1 cellular context compared by ENCODE assay signal in genomic region chr20:5078399-5078958, GRCh38.
TF ChIP-seq lines count a peak whose summit lies in the region.

No MANE protein-coding gene starts in this region.

TF ChIP-seq in HepG2, 621 proteins besides CTCF, POLR2A, EP300 and RAD21 (continued from another document and continues in another):
- TF ChIP-seq ZNF740 (CRISPR knock-in tag; IDR thresholded peaks at IDR 0.05) (no peak), ZBTB10 (CRISPR knock-in tag; IDR thresholded peaks at IDR 0.05; ENCODE audit: borderline replicate concordance) (no peak), NFIB (CRISPR knock-in tag; IDR thresholded peaks at IDR 0.05; ENCODE audit: borderline replicate concordance) (no peak), GRHL1 (CRISPR knock-in tag; conservative IDR thresholded peaks at IDR 0.05) (no peak), ZNF225 (CRISPR knock-in tag; IDR thresholded peaks at IDR 0.05) (no peak), DNMT3B (CRISPR knock-in tag; conservative IDR thresholded peaks at IDR 0.05) (no peak), ZNF672 (CRISPR knock-in tag; IDR thresholded peaks at IDR 0.05) (no peak), RARG (CRISPR knock-in tag; IDR thresholded peaks at IDR 0.05; ENCODE audit: low read depth) (no peak), ZBTB25 (CRISPR knock-in tag; IDR thresholded peaks at IDR 0.05) (no peak), CERS6 (CRISPR knock-in tag; IDR thresholded peaks at IDR 0.05) (no peak), CEBPZ (IDR thresholded peaks at IDR 0.05; ENCODE audit: low read length) (no peak), MBNL3 (CRISPR knock-in tag; conservative IDR thresholded peaks at IDR 0.05) (no peak), ZNF512 (CRISPR knock-in tag; IDR thresholded peaks at IDR 0.05) (no peak), NR2F6 (IDR thresholded peaks at IDR 0.05) (no peak), NR2F6 (CRISPR knock-in tag; IDR thresholded peaks at IDR 0.05) (no peak), MYC (CRISPR knock-in tag; IDR thresholded peaks at IDR 0.05; ENCODE audit: borderline replicate concordance) (no peak), CAMTA2 (CRISPR knock-in tag; IDR thresholded peaks at IDR 0.05; ENCODE audit: borderline replicate concordance) (no peak), ZNF616 (CRISPR knock-in tag; IDR thresholded peaks at IDR 0.05; ENCODE audit: low read depth) (no peak), ZNF501 (CRISPR knock-in tag; IDR thresholded peaks at IDR 0.05) (peak; percentile 67), MAZ (IDR thresholded peaks at IDR 0.05; ENCODE audit: borderline replicate concordance, low read depth, low read length) (no peak), MAZ (CRISPR knock-in tag; IDR thresholded peaks at IDR 0.05; ENCODE audit: low read depth) (no peak), GMEB1 (CRISPR knock-in tag; IDR thresholded peaks at IDR 0.05; ENCODE audit: borderline replicate concordance) (peak; percentile 11; the same call in 1 of the 2 replicates), ZNF30 (CRISPR knock-in tag; IDR thresholded peaks at IDR 0.05) (no peak), NFATC3 (CRISPR knock-in tag; IDR thresholded peaks at IDR 0.05) (no peak), FLYWCH1 (CRISPR knock-in tag; IDR thresholded peaks at IDR 0.05) (no peak), IKZF4 (CRISPR knock-in tag; IDR thresholded peaks at IDR 0.05; ENCODE audit: borderline replicate concordance, low read depth, not compliant biosample characterization) (no peak), GATAD1 (CRISPR knock-in tag; IDR thresholded peaks at IDR 0.05) (peak; percentile 42; the same call in 1 of the 2 replicates), ZNF839 (CRISPR knock-in tag; IDR thresholded peaks at IDR 0.05; ENCODE audit: borderline replicate concordance) (no peak), ZNF124 (CRISPR knock-in tag; IDR thresholded peaks at IDR 0.05) (no peak), ZNF232 (CRISPR knock-in tag; IDR thresholded peaks at IDR 0.05; ENCODE audit: borderline replicate concordance) (no peak), RFX1 (IDR thresholded peaks at IDR 0.05) (no peak), MED8 (CRISPR knock-in tag; IDR thresholded peaks at IDR 0.05; ENCODE audit: insufficient replicate concordance) (no peak), AHR (CRISPR knock-in tag; IDR thresholded peaks at IDR 0.05) (peak; percentile 39; the same call in 1 of the 2 replicates), ZC3H13 (CRISPR knock-in tag; IDR thresholded peaks at IDR 0.05) (no peak), ZNF577 (CRISPR knock-in tag; IDR thresholded peaks at IDR 0.05; ENCODE audit: borderline replicate concordance, low read depth) (no peak), TRIM22 (IDR thresholded peaks at IDR 0.05) (no peak), ZNF790 (CRISPR knock-in tag; IDR thresholded peaks at IDR 0.05; ENCODE audit: borderline replicate concordance) (no peak), SIN3A (IDR thresholded peaks at IDR 0.05; ENCODE audit: borderline replicate concordance, low read depth, low read length) (no peak), IRF1 (CRISPR knock-in tag; IDR thresholded peaks at IDR 0.05; ENCODE audit: low read depth) (peak; percentile 98), HDAC1 (CRISPR knock-in tag; IDR thresholded peaks at IDR 0.05) (peak; percentile 34; the same call in 1 of the 2 replicates), SMC3 (IDR thresholded peaks at IDR 0.05; ENCODE audit: low read length) (no peak), ZNF629 (CRISPR knock-in tag; conservative IDR thresholded peaks at IDR 0.05) (no peak), ELF1 (CRISPR knock-in tag; IDR thresholded peaks at IDR 0.05) (no peak), TMF1 (CRISPR knock-in tag; IDR thresholded peaks at IDR 0.05; ENCODE audit: low read depth) (no peak), ZSCAN22 (CRISPR knock-in tag; IDR thresholded peaks at IDR 0.05) (no peak), ZNF605 (CRISPR knock-in tag; IDR thresholded peaks at IDR 0.05) (0 out of 2 replicates have a peak, but pooled peaks have one; percentile 14), ZNF3 (CRISPR knock-in tag; IDR thresholded peaks at IDR 0.05) (no peak), ZNF160 (CRISPR knock-in tag; IDR thresholded peaks at IDR 0.05) (no peak), ZNF83 (CRISPR knock-in tag; IDR thresholded peaks at IDR 0.05; ENCODE audit: borderline replicate concordance) (no peak), ZNF781 (CRISPR knock-in tag; IDR thresholded peaks at IDR 0.05; ENCODE audit: borderline replicate concordance, not compliant biosample characterization) (no peak), ZNF460 (CRISPR knock-in tag; IDR thresholded peaks at IDR 0.05; ENCODE audit: borderline replicate concordance) (no peak), NPAS2 (CRISPR knock-in tag; IDR thresholded peaks at IDR 0.05; ENCODE audit: borderline replicate concordance) (no peak), ZFP36L2 (CRISPR knock-in tag; IDR thresholded peaks at IDR 0.05) (no peak), ASH2L (IDR thresholded peaks at IDR 0.05; ENCODE audit: insufficient read length, low read depth, low read length) (peak; percentile 28), KDM5B (CRISPR knock-in tag; IDR thresholded peaks at IDR 0.05; ENCODE audit: borderline replicate concordance) (no peak; the same call in 1 of the 2 replicates), RXRA (CRISPR knock-in tag; IDR thresholded peaks at IDR 0.05) (no peak)
